Comparison of ENCODE assay signal across 8 cellular contexts in the genomic region with DNA sequence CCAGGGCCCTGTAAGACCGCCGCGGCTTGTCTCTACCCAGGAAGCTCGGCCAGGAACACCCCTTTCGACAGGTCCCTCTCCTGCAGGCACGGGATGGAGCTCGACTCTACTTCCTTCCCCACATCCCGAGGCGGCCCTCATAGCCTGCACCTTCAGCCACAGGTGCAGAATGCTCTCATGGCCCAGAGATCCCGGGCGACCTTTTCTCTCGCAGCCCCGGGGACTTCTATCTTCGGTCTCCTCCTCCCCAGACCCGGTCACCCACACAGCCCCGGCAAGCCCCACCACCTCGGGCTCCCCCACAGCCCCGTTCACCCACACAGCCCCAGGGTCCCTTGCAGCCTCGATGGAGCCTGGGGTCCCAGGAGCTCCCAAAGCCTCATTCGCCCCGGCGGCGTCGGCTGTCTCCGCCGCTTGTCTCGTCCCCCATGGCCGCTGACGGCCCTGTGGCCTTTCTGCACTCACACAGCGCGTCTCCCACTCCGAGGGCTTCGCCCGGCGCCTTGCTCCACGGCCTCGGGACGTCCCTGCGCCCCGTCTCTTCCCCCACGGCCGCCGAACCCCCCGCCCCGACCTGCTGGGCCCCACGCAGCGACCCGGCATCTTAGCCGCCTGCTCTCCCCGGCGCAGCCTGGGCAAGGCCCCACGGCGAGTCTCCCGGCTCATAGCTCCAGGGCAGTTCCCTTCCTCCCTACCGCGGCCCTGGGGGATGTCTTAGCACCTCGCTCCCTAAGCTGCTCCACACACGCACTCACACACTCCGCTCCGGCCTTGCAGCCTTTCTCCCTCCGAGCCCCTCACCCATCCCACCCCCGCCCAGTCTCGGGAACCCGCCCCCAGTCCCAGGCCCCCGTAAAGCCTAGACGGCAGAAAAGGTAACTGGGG. TPM values are rescaled to one million over a fixed set of nuclear protein-coding genes. Genes with fewer than 3 reads are reported as not detected.
DNase-seq lines count a peak whose midpoint lies in the region; ATAC-seq, FAIRE-seq and TF ChIP-seq lines count a peak whose summit lies in the region.

No MANE protein-coding gene starts in this region.

- H3F3A ChIP-seq in GM23338 (replicated peaks; ENCODE audit: low read depth): peaks cover 12% of the 10 kb centered on the region; the same call in 1 of the 2 replicates

- in situ Hi-C loops in K562 (cut with MboI): no loop called here

- H3K27ac Mint-ChIP-seq in CD8-positive, alpha-beta memory T cell: peak overlapping the region; percentile 79 to 99 (median 98)
- H3K27ac Mint-ChIP-seq in GM23338: peak overlapping the region; percentile 100; the same call in 1 of the 2 replicates

- no peaks in the 10 kb centered on the region for H3K9me1 ChIP-seq in K562 (ENCODE audit: control insufficient read depth, insufficient read depth, low read length)

- POLR2A ChIA-PET in CD8-positive, alpha-beta memory T cell (lab: Charles Lee): interaction anchor here (2.1 kb wide), 1 partner anchor 11 kb away, joined by 9 read pairs; the partner anchor contains the start of genes C17orf100 and MED31
- POLR2A ChIA-PET in K562 (lab: Yijun Ruan, JAX): interaction anchor here (1.1 to 2.3 kb wide), 3 partner anchors 11 to 42 kb away, joined by 6 to 13 read pairs (median 7); partner anchors contain the start of genes C17orf100 and MED31

- WGBS in K562 (ENCODE audit: insufficient coverage, low coverage, missing lambda C conversion rate): 5% methylated on average over 24 of the region's 66 CpGs
- 0 to 2% (median 1%) methylated on average over 59 to 66 of the region's 66 CpGs for WGBS in small intestine, 3 donors

- intact Hi-C loops in K562 (cut with micrococcal nuclease): loop anchor here (10.0 kb wide), 2 partner anchors 185 to 1355 kb away; partner anchors contain the start of gene RABEP1

- TF ChIP-seq CTCF in GM23338 (conservative IDR thresholded peaks at IDR 0.05; ENCODE audit: low read depth in 2 of 2) (no peak), K562 (IDR thresholded peaks at IDR 0.05 in 2 of 3, conservative IDR thresholded peaks at IDR 0.05 in 1 of 3; ENCODE audit: insufficient read depth in 2 of 3, low read depth in 1 of 3, low read length in 3 of 3) (no peak)

- H3K4me3 Mint-ChIP-seq in CD8-positive, alpha-beta memory T cell: peak overlapping the region; percentile 93 to 96 (median 95)
- H3K4me3 Mint-ChIP-seq in GM23338: peak overlapping the region; percentile 91

- no peak for TF ChIP-seq EP300 in K562 (IDR thresholded peaks at IDR 0.05; ENCODE audit: low read length)

- DNase-seq in CD8-positive, alpha-beta memory T cell: peak in 2 of 5 donors; percentile 34 to 51
- DNase-seq in GM23338 (ENCODE audit: low spot score): peak; percentile 57
- DNase-seq in NT2/D1 (ENCODE audit: low read depth, low spot score): no peak
- peak in 3 of 4 experiments; percentile 8 to 19 (median 9) for DNase-seq in K562 (ENCODE audit: extremely low read depth in 1 of 4, low spot score in 3 of 4)
- peak; percentile 53 for DNase-seq in iPS-NIHi11 (ENCODE audit: low spot score)
- DNase-seq in small intestine: peak; percentile 44
- DNase-seq in DMS114 treated with DMSO at 0.1 percent for 48 hours (lab: John Stamatoyannopoulos, UW; ENCODE audit: unreplicated experiment): no peak
- no peak for DNase-seq in NCI-H345 (lab: John Stamatoyannopoulos, UW)

- no peak for TF ChIP-seq POLR2A in K562 (conservative IDR thresholded peaks at IDR 0.05)

- ATAC-seq in GM23338 (peak; percentile 48), K562 (peak; percentile 62)

- peak overlapping the region; percentile 100; the same call in 1 of the 2 replicates for H2AFZ ChIP-seq in GM23338
- H2AFZ ChIP-seq in K562 (ENCODE audit: low read depth, low read length): peak overlapping the region; percentile 98

- peak overlapping the region; percentile 82 for H3K27ac ChIP-seq in CD8-positive, alpha-beta memory T cell (ENCODE audit: low read depth, low read length)
- H3K27ac ChIP-seq in GM23338 (ENCODE audit: low read depth) (peak overlapping the region; percentile 94; the same call in 1 of the 2 replicates), K562 (ENCODE audit: extremely low read depth, low read depth, low read length) (peak overlapping the region; percentile 86), small intestine (ENCODE audit: low read depth in 1 of 2, low read length in 1 of 2) (peak overlapping the region; percentile 84 to 92)

- peaks cover 25% of the 10 kb centered on the region for H3K4me1 ChIP-seq in CD8-positive, alpha-beta memory T cell (ENCODE audit: insufficient read depth, low read length)
- peaks cover 12% of the 10 kb centered on the region for H3K4me1 ChIP-seq in GM23338 (ENCODE audit: insufficient read depth)
- peaks cover 11% of the 10 kb centered on the region for H3K4me1 ChIP-seq in NT2/D1 (ENCODE audit: insufficient read depth, insufficient read length)
- peaks cover 8 to 43% of the 10 kb centered on the region in 2 experiments; a peak in 4 of 5 replicates for H3K4me1 ChIP-seq in K562 (replicated peaks in 1 of 2; ENCODE audit: control insufficient read depth in 2 of 2, insufficient read depth in 2 of 2, low read length in 2 of 2)
- H3K4me1 ChIP-seq in small intestine (ENCODE audit: control insufficient read depth in 2 of 2, insufficient read depth in 1 of 2, low read depth in 1 of 2, low read length in 1 of 2): peaks cover 2 to 11% of the 10 kb centered on the region in 2 donors

- peak overlapping the region; percentile 66 for H3K4me3 ChIP-seq in CD8-positive, alpha-beta memory T cell (ENCODE audit: low read length)
- H3K4me3 ChIP-seq in GM23338 (peak overlapping the region; percentile 90), NT2/D1 (ENCODE audit: insufficient read length, low read depth) (peak overlapping the region; percentile 73), K562 (peak overlapping the region; percentile 68), small intestine (ENCODE audit: low read depth in 1 of 2, low read length in 2 of 2) (peak overlapping the region; percentile 74 to 98)

- H4K20me1 ChIP-seq in GM23338 (replicated peaks; ENCODE audit: insufficient read depth) (peaks cover 10% of the 10 kb centered on the region; the same call in 1 of the 2 replicates), K562 (replicated peaks; ENCODE audit: control insufficient read depth, insufficient read depth, low read length) (no peaks in the 10 kb centered on the region)

- FAIRE-seq in K562 (lab: Jason Lieb, UNC) (no peak), small intestine (lab: Jason Lieb, UNC) (no peak)

- no peak for TF ChIP-seq RAD21 in K562 (CRISPR knock-in tag; conservative IDR thresholded peaks at IDR 0.05 in 1 of 2, IDR thresholded peaks at IDR 0.05 in 1 of 2)

- no peaks in the 10 kb centered on the region for H3K27me3 ChIP-seq in CD8-positive, alpha-beta memory T cell (ENCODE audit: insufficient read depth, low read length, poor library complexity, severe bottlenecking)
- H3K27me3 ChIP-seq in GM23338 (ENCODE audit: insufficient read depth) (no peaks in the 10 kb centered on the region), NT2/D1 (ENCODE audit: insufficient read depth, insufficient read length) (peaks cover 10% of the 10 kb centered on the region), K562 (ENCODE audit: control insufficient read depth in 2 of 2, insufficient read depth in 2 of 2, low read length in 2 of 2) (no peaks in the 10 kb centered on the region), small intestine (ENCODE audit: control insufficient read depth in 2 of 2, insufficient read depth in 2 of 2, low read length in 2 of 2) (no peaks in the 10 kb centered on the region)

- CTCF ChIA-PET in CD8-positive, alpha-beta memory T cell (lab: Charles Lee): interaction anchor here (1.2 kb wide), 1 partner anchor 167 kb away, joined by 3 read pairs; no protein-coding TSS in a partner anchor
- CTCF ChIA-PET in K562 (lab: Yijun Ruan, JAX; ENCODE audit: low intra/inter-chr PET ratio): no interaction called here

- no peaks in the 10 kb centered on the region for H3K9me3 ChIP-seq in CD8-positive, alpha-beta memory T cell (ENCODE audit: low read length)
- H3K9me3 ChIP-seq in NT2/D1 (ENCODE audit: insufficient read depth, low read length) (no peaks in the 10 kb centered on the region), K562 (replicated peaks; ENCODE audit: control insufficient read depth, insufficient read depth, low read depth, low read length) (no peaks in the 10 kb centered on the region), small intestine (ENCODE audit: control insufficient read depth, low read depth) (no peaks in the 10 kb centered on the region)

- H3K9me2 ChIP-seq in GM23338 (ENCODE audit: insufficient read depth): no peaks in the 10 kb centered on the region

- H3K79me2 ChIP-seq in GM23338 (replicated peaks; ENCODE audit: insufficient read depth) (peaks cover 33% of the 10 kb centered on the region), K562 (ENCODE audit: control insufficient read depth, insufficient read depth, low read length) (peaks cover 43% of the 10 kb centered on the region)

- no peaks in the 10 kb centered on the region for H3K9me3 Mint-ChIP-seq in CD8-positive, alpha-beta memory T cell
- no peaks in the 10 kb centered on the region; the same call in 2 of the 3 replicates for H3K9me3 Mint-ChIP-seq in GM23338

- H3K36me3 Mint-ChIP-seq in CD8-positive, alpha-beta memory T cell: peaks cover 0 to 39% (median 3%) of the 10 kb centered on the region in 3 donors
- H3K36me3 Mint-ChIP-seq in GM23338 (ENCODE audit: low read depth): peaks cover 28% of the 10 kb centered on the region

- no TSS peak for BruUV-seq in K562 (replicated peaks; lab: Mats Ljungman, UMichigan)

- H3K36me3 ChIP-seq in CD8-positive, alpha-beta memory T cell (ENCODE audit: insufficient read depth, low read length): peaks cover 4% of the 10 kb centered on the region
- H3K36me3 ChIP-seq in GM23338 (ENCODE audit: insufficient read depth) (peaks cover 14% of the 10 kb centered on the region; the same call in 1 of the 2 replicates), NT2/D1 (ENCODE audit: insufficient read depth, insufficient read length, low read length) (peaks cover 45% of the 10 kb centered on the region), K562 (ENCODE audit: control insufficient read depth, insufficient read depth, low read length) (peaks cover 31% of the 10 kb centered on the region; the same call in 2 of the 3 replicates), small intestine (ENCODE audit: control insufficient read depth in 2 of 2, insufficient read depth in 2 of 2, low read length in 2 of 2) (peaks cover 0 to 3% of the 10 kb centered on the region in 2 donors)

- peaks cover 36 to 61% (median 47%) of the 10 kb centered on the region in 3 donors for H3K4me1 Mint-ChIP-seq in CD8-positive, alpha-beta memory T cell
- H3K4me1 Mint-ChIP-seq in GM23338: peaks cover 18% of the 10 kb centered on the region

- H3K4me2 ChIP-seq in GM23338: peak overlapping the region; percentile 98
- H3K4me2 ChIP-seq in K562 (ENCODE audit: insufficient read depth, low read length): peak overlapping the region; percentile 86

- H3K9ac ChIP-seq in NT2/D1 (ENCODE audit: insufficient read length, low read depth): peak overlapping the region; percentile 93
- H3K9ac ChIP-seq in K562 (ENCODE audit: insufficient read depth in 1 of 2, low read depth in 2 of 2, low read length in 2 of 2): peak overlapping the region; percentile 72 to 97

- H3K27me3 Mint-ChIP-seq in CD8-positive, alpha-beta memory T cell: peaks cover 0 to 3% of the 10 kb centered on the region in 2 donors
- H3K27me3 Mint-ChIP-seq in GM23338 (ENCODE audit: insufficient read depth, low read depth, poor library complexity): peaks cover 19% of the 10 kb centered on the region

RNA-seq across cellular contexts. Expression of gene KIAA0753, which starts 0.6 kb away (rescaled TPM):
- total RNA-seq in CD8-positive, alpha-beta memory T cell: 10 to 100 TPM; 18.6 to 20.8 TPM
- 1.8 TPM for polyA plus RNA-seq in CD8-positive, alpha-beta memory T cell
- 27.8 and 31.8 TPM in 2 replicates for total RNA-seq in GM23338 (2014; rRNA removed; shearing (Covaris generic))
- polyA plus RNA-seq in GM23338 (2016; fragmentation: Nextera tagmentation; extraction: Ambion mirVana): 5.9 and 6.0 TPM in 2 replicates
- 15.6 and 37.4 TPM in 2 replicates for total RNA-seq in K562 (2011; cell fraction: chromatin; rRNA removed; ENCODE audit: low replicate concordance)
- 8.7 and 12.4 TPM in 2 replicates for total RNA-seq in K562 (2011; cell fraction: nucleolus; rRNA removed)
- 15.1 and 19.5 TPM in 2 replicates for total RNA-seq in K562 (2011; cell fraction: nucleoplasm; rRNA removed)
- total RNA-seq in K562 (2014; rRNA removed): 6.0 and 6.9 TPM in 2 replicates
- 7.6 and 9.3 TPM in 2 replicates for total RNA-seq in K562 (2014; rRNA removed; fragmentation: Illumina TruSeq; extraction: Trizol)
- 8.5 and 9.0 TPM in 2 replicates for total RNA-seq in K562 (2015; rRNA removed; fragmentation: Illumina TruSeq; extraction: Trizol)
- total RNA-seq in K562 (2021): 6.2 and 7.4 TPM in 2 replicates
- polyA plus RNA-seq in K562 (2011; rRNA removed): 3.9 and 6.6 TPM in 2 replicates
- 1.6 and 2.5 TPM in 2 replicates for polyA plus RNA-seq in K562 (2011; cell fraction: cytosol; rRNA removed)
- 15.2 and 20.1 TPM in 2 replicates for polyA plus RNA-seq in K562 (2011; cell fraction: nucleus; rRNA removed)
- 5.6 and 6.6 TPM in 2 replicates for polyA plus RNA-seq in K562 (2012)
- 6.5 and 7.4 TPM in 2 replicates for polyA plus RNA-seq in K562 (2014; fragmentation: Illumina TruSeq; extraction: Trizol)
- 1 to 10 TPM; 2.0 to 3.4 TPM for polyA plus RNA-seq in K562 (2014; fragmentation: Nextera tagmentation; extraction: Ambion mirVana)
- 5.2 and 5.6 TPM in 2 replicates for polyA plus RNA-seq in K562 (2014; rRNA removed)
- polyA minus RNA-seq in K562 (2011; rRNA and poly(A)+ RNA removed): 5.4 and 5.6 TPM in 2 replicates
- 1.9 and 6.6 TPM in 2 replicates for polyA minus RNA-seq in K562 (2011; cell fraction: cytosol; rRNA and poly(A)+ RNA removed)
- 10.4 and 14.4 TPM in 2 replicates for polyA minus RNA-seq in K562 (2011; cell fraction: nucleus; rRNA and poly(A)+ RNA removed)
- polyA plus RNA-seq in small intestine: 1 to 10 TPM; 3.2 to 6.0 (median 5.5) TPM

RNA-seq across cellular contexts. Expression of gene TXNDC17, which starts 1.0 kb away (rescaled TPM):
- 100 to 1,000 TPM; 105 to 110 TPM for total RNA-seq in CD8-positive, alpha-beta memory T cell
- polyA plus RNA-seq in CD8-positive, alpha-beta memory T cell: 98.0 TPM
- 197 and 202 TPM in 2 replicates for total RNA-seq in GM23338 (2014; rRNA removed; shearing (Covaris generic))
- polyA plus RNA-seq in GM23338 (2016; fragmentation: Nextera tagmentation; extraction: Ambion mirVana): 887 and 915 TPM in 2 replicates
- total RNA-seq in K562 (2011; cell fraction: chromatin; rRNA removed; ENCODE audit: low replicate concordance): 11.8 and 12.1 TPM in 2 replicates
- 21.5 and 31.7 TPM in 2 replicates for total RNA-seq in K562 (2011; cell fraction: nucleolus; rRNA removed)
- 21.9 and 22.7 TPM in 2 replicates for total RNA-seq in K562 (2011; cell fraction: nucleoplasm; rRNA removed)
- 111 and 164 TPM in 2 replicates for total RNA-seq in K562 (2014; rRNA removed)
- 141 and 144 TPM in 2 replicates for total RNA-seq in K562 (2014; rRNA removed; fragmentation: Illumina TruSeq; extraction: Trizol)
- total RNA-seq in K562 (2015; rRNA removed; fragmentation: Illumina TruSeq; extraction: Trizol): 164 and 179 TPM in 2 replicates
- total RNA-seq in K562 (2021): 108 and 126 TPM in 2 replicates
- polyA plus RNA-seq in K562 (2011; rRNA removed): 244 and 357 TPM in 2 replicates
- polyA plus RNA-seq in K562 (2011; cell fraction: cytosol; rRNA removed): 221 and 252 TPM in 2 replicates
- 78.2 and 87.1 TPM in 2 replicates for polyA plus RNA-seq in K562 (2011; cell fraction: nucleus; rRNA removed)
- polyA plus RNA-seq in K562 (2012): 102 and 310 TPM in 2 replicates
- polyA plus RNA-seq in K562 (2014; fragmentation: Illumina TruSeq; extraction: Trizol): 155 and 201 TPM in 2 replicates
- 100 to 1,000 TPM; 758 to 759 TPM for polyA plus RNA-seq in K562 (2014; fragmentation: Nextera tagmentation; extraction: Ambion mirVana)
- polyA plus RNA-seq in K562 (2014; rRNA removed): 236 and 245 TPM in 2 replicates
- 48.5 and 52.5 TPM in 2 replicates for polyA minus RNA-seq in K562 (2011; rRNA and poly(A)+ RNA removed)
- 36.5 and 37.0 TPM in 2 replicates for polyA minus RNA-seq in K562 (2011; cell fraction: cytosol; rRNA and poly(A)+ RNA removed)
- 14.8 and 22.0 TPM in 2 replicates for polyA minus RNA-seq in K562 (2011; cell fraction: nucleus; rRNA and poly(A)+ RNA removed)
- polyA plus RNA-seq in small intestine: 100 to 1,000 TPM; 287 to 647 (median 357) TPM

RNA-seq across cellular contexts. Expression of gene MED31, which starts 11.5 kb away (rescaled TPM):
- 10 to 100 TPM; 24.8 to 29.5 TPM for total RNA-seq in CD8-positive, alpha-beta memory T cell
- 36.5 TPM for polyA plus RNA-seq in CD8-positive, alpha-beta memory T cell
- total RNA-seq in GM23338 (2014; rRNA removed; shearing (Covaris generic)): 5.0 and 5.5 TPM in 2 replicates
- 40.0 and 49.3 TPM in 2 replicates for polyA plus RNA-seq in GM23338 (2016; fragmentation: Nextera tagmentation; extraction: Ambion mirVana)
- 8.9 and 17.3 TPM in 2 replicates for total RNA-seq in K562 (2011; cell fraction: chromatin; rRNA removed; ENCODE audit: low replicate concordance)
- total RNA-seq in K562 (2011; cell fraction: nucleolus; rRNA removed): 6.3 and 7.8 TPM in 2 replicates
- 13.3 and 16.6 TPM in 2 replicates for total RNA-seq in K562 (2011; cell fraction: nucleoplasm; rRNA removed)
- 6.4 and 10.5 TPM in 2 replicates for total RNA-seq in K562 (2014; rRNA removed)
- total RNA-seq in K562 (2014; rRNA removed; fragmentation: Illumina TruSeq; extraction: Trizol): 15.8 and 16.9 TPM in 2 replicates
- 13.7 and 14.6 TPM in 2 replicates for total RNA-seq in K562 (2015; rRNA removed; fragmentation: Illumina TruSeq; extraction: Trizol)
- 14.0 and 17.9 TPM in 2 replicates for total RNA-seq in K562 (2021)
- 24.2 and 29.1 TPM in 2 replicates for polyA plus RNA-seq in K562 (2011; rRNA removed)
- 8.8 and 11.3 TPM in 2 replicates for polyA plus RNA-seq in K562 (2011; cell fraction: cytosol; rRNA removed)
- 9.9 and 13.1 TPM in 2 replicates for polyA plus RNA-seq in K562 (2011; cell fraction: nucleus; rRNA removed)
- polyA plus RNA-seq in K562 (2012): 11.1 and 14.0 TPM in 2 replicates
- polyA plus RNA-seq in K562 (2014; fragmentation: Illumina TruSeq; extraction: Trizol): 10.8 and 10.9 TPM in 2 replicates
- 10 to 100 TPM; 35.7 to 39.9 TPM for polyA plus RNA-seq in K562 (2014; fragmentation: Nextera tagmentation; extraction: Ambion mirVana)
- 9.8 and 12.3 TPM in 2 replicates for polyA plus RNA-seq in K562 (2014; rRNA removed)
- 7.6 and 8.9 TPM in 2 replicates for polyA minus RNA-seq in K562 (2011; rRNA and poly(A)+ RNA removed)
- polyA minus RNA-seq in K562 (2011; cell fraction: cytosol; rRNA and poly(A)+ RNA removed): 0.48 and 2.0 TPM in 2 replicates
- polyA minus RNA-seq in K562 (2011; cell fraction: nucleus; rRNA and poly(A)+ RNA removed): 11.4 and 18.2 TPM in 2 replicates
- polyA plus RNA-seq in small intestine: 10 to 100 TPM in 1 of 3 donors, 1 to 10 TPM in 2; 7.6 to 13.1 (median 7.6) TPM

RNA-seq across cellular contexts. Expression of gene C17orf100, which starts 11.7 kb away (rescaled TPM):
- total RNA-seq in CD8-positive, alpha-beta memory T cell: 1 to 10 TPM; 2.0 to 2.1 TPM
- 4.7 TPM for polyA plus RNA-seq in CD8-positive, alpha-beta memory T cell
- total RNA-seq in GM23338 (2014; rRNA removed; shearing (Covaris generic)): 1.7 and 2.7 TPM in 2 replicates
- 3.9 and 4.8 TPM in 2 replicates for polyA plus RNA-seq in GM23338 (2016; fragmentation: Nextera tagmentation; extraction: Ambion mirVana)
- 0.97 and 1.4 TPM in 2 replicates for total RNA-seq in K562 (2011; cell fraction: chromatin; rRNA removed; ENCODE audit: low replicate concordance)
- 1.3 and 1.6 TPM in 2 replicates for total RNA-seq in K562 (2011; cell fraction: nucleolus; rRNA removed)
- total RNA-seq in K562 (2011; cell fraction: nucleoplasm; rRNA removed): 0.44 and 0.99 TPM in 2 replicates
- total RNA-seq in K562 (2014; rRNA removed): 0.14 and 1.2 TPM in 2 replicates
- 0.40 and 0.45 TPM in 2 replicates for total RNA-seq in K562 (2014; rRNA removed; fragmentation: Illumina TruSeq; extraction: Trizol)
- total RNA-seq in K562 (2015; rRNA removed; fragmentation: Illumina TruSeq; extraction: Trizol): 0.43 and 0.49 TPM in 2 replicates
- 0.60 and 0.82 TPM in 2 replicates for total RNA-seq in K562 (2021)
- 0.31 and 0.77 TPM in 2 replicates for polyA plus RNA-seq in K562 (2011; rRNA removed)
- 0.29 and 1.7 TPM in 2 replicates for polyA plus RNA-seq in K562 (2011; cell fraction: cytosol; rRNA removed)
- 0.52 and 1.00 TPM in 2 replicates for polyA plus RNA-seq in K562 (2011; cell fraction: nucleus; rRNA removed)
- 0.74 and 1.9 TPM in 2 replicates for polyA plus RNA-seq in K562 (2012)
- 0.62 and 0.69 TPM in 2 replicates for polyA plus RNA-seq in K562 (2014; fragmentation: Illumina TruSeq; extraction: Trizol)
- under 1 TPM; 0.04 to 0.11 TPM for polyA plus RNA-seq in K562 (2014; fragmentation: Nextera tagmentation; extraction: Ambion mirVana)
- 1.7 and 1.8 TPM in 2 replicates for polyA plus RNA-seq in K562 (2014; rRNA removed)
- polyA minus RNA-seq in K562 (2011; rRNA and poly(A)+ RNA removed): 0.21 and 0.42 TPM in 2 replicates
- not detected in 2 replicates for polyA minus RNA-seq in K562 (2011; cell fraction: cytosol; rRNA and poly(A)+ RNA removed)
- 0.56 and 0.81 TPM in 2 replicates for polyA minus RNA-seq in K562 (2011; cell fraction: nucleus; rRNA and poly(A)+ RNA removed)
- 1 to 10 TPM; 2.6 to 4.7 (median 4.3) TPM for polyA plus RNA-seq in small intestine

Comparison
In these comparisons a context has a peak if more than half of its experiments do, and no peak if none do; other contexts are left out.
1. DNase-seq: peak in GM23338 (single experiment), K562 (3 of 4), iPS-NIHi11 (single experiment) and small intestine (single experiment); none in NT2/D1 (single experiment), DMS114 treated with DMSO at 0.1 percent for 48 hours (single experiment) and NCI-H345 (single experiment).
2. Peak in every context shown above with its lines, with median percentiles within 50 percentile points of each other: H3K27ac ChIP-seq and H3K4me3 ChIP-seq.